Comparison of ENCODE assay signal across 12 cellular contexts in genomic region chr19:17296278-17296677, GRCh38. TPM values are rescaled to one million over a fixed set of nuclear protein-coding genes. Genes with fewer than 3 reads are reported as not detected.
DNase-seq lines count a peak whose midpoint lies in the region; ATAC-seq, FAIRE-seq and TF ChIP-seq lines count a peak whose summit lies in the region.
"Had no signal": no experiment of that assay in that cellular context is flagged by ENCODE, and none has a peak within 500 bp of the region (broad histone marks: within the 10 kb centered on the region; RNA-seq: fewer than 3 reads in every experiment).

No MANE protein-coding gene starts in this region.

- no peak for ATAC-seq in HG02642 (IDR thresholded peaks at IDR 0.05; ENCODE audit: poor library complexity, unreplicated experiment)
- no peak for ATAC-seq in Right ventricle myocardium superior (ENCODE audit: poor library complexity)
- ATAC-seq: stimulated activated naive B cell treated with anti-CD40 and anti-IgM and Interleukin-4, amounts not matched to agents 10 μg/mL and 1 μg/mL and 100 μg/mL, for 72 hours had no signal

- H3K27ac Mint-ChIP-seq in activated naive CD4-positive, alpha-beta T cell treated with anti-CD3 and anti-CD28 coated beads for 36 hours, result no peak overlapping the region
- H3K27ac Mint-ChIP-seq: stimulated activated naive B cell treated with anti-CD40 and anti-IgM and Interleukin-4, amounts not matched to agents 10 μg/mL and 1 μg/mL and 100 μg/mL, for 72 hours had no signal

- H3K9me3 Mint-ChIP-seq in activated naive CD4-positive, alpha-beta T cell treated with anti-CD3 and anti-CD28 coated beads for 36 hours, result no peaks in the 10 kb centered on the region
- H3K9me3 Mint-ChIP-seq: stimulated activated naive B cell treated with anti-CD40 and anti-IgM and Interleukin-4, amounts not matched to agents 10 μg/mL and 1 μg/mL and 100 μg/mL, for 72 hours had no signal

- no peaks in the 10 kb centered on the region for H3K27me3 Mint-ChIP-seq in activated naive CD4-positive, alpha-beta T cell treated with anti-CD3 and anti-CD28 coated beads for 36 hours (ENCODE audit: low read depth)
- H3K27me3 Mint-ChIP-seq: stimulated activated naive B cell treated with anti-CD40 and anti-IgM and Interleukin-4, amounts not matched to agents 10 μg/mL and 1 μg/mL and 100 μg/mL, for 72 hours had no signal

- no peak for FAIRE-seq in HTR-8/SVneo (lab: Jason Lieb, UNC)

- 0 out of 2 replicates have a peak overlapping the region, but pooled peaks have one; percentile 5 for H3K27ac ChIP-seq in VCaP
- H3K27ac ChIP-seq: cardiac muscle cell, SK-N-MC had no signal

- H3K4me1 Mint-ChIP-seq in activated naive CD4-positive, alpha-beta T cell treated with anti-CD3 and anti-CD28 coated beads for 36 hours (ENCODE audit: low read depth), result peaks cover 8% of the 10 kb centered on the region

- peaks cover 4% of the 10 kb centered on the region for H3K36me3 Mint-ChIP-seq in activated naive CD4-positive, alpha-beta T cell treated with anti-CD3 and anti-CD28 coated beads for 36 hours (ENCODE audit: low read depth)

- DNase-seq in COR-L47 (lab: John Stamatoyannopoulos, UW) (peak; percentile 9), HTR-8/SVneo (ENCODE audit: insufficient read length, low spot score) (peak; percentile 71), iris pigment epithelial cell (ENCODE audit: low read depth) (peak; percentile 67), DMS79 treated with DMSO at 0.1 percent for 48 hours (lab: John Stamatoyannopoulos, UW) (no peak), Right ventricle myocardium superior (no peak)
- DNase-seq in activated naive CD4-positive, alpha-beta T cell treated with anti-CD3 and anti-CD28 coated beads for 36 hours, result no peak
- DNase-seq: stimulated activated CD4-positive, alpha-beta T cell treated with anti-CD3 and anti-CD28 coated beads, Interleukin-12 subunit alpha, Interleukin-12 subunit beta, amount 100 ng/mL, for 4 hours; stimulated activated naive B cell treated with anti-CD40 and anti-IgM and Interleukin-4, amounts not matched to agents 10 μg/mL and 1 μg/mL and 100 μg/mL, for 72 hours had no signal

- TF ChIP-seq CTCF in VCaP (conservative IDR thresholded peaks at IDR 0.05), result peak; percentile 32; the same call in 1 of the 2 replicates

- H3K4me3 Mint-ChIP-seq in activated naive CD4-positive, alpha-beta T cell treated with anti-CD3 and anti-CD28 coated beads for 36 hours, result no peak overlapping the region
- H3K4me3 Mint-ChIP-seq: stimulated activated naive B cell treated with anti-CD40 and anti-IgM and Interleukin-4, amounts not matched to agents 10 μg/mL and 1 μg/mL and 100 μg/mL, for 72 hours had no signal

- intact Hi-C loops in activated naive CD4-positive, alpha-beta T cell treated with anti-CD3 and anti-CD28 coated beads for 36 hours (cut with micrococcal nuclease), result no loop called here
- intact Hi-C loops in Right ventricle myocardium superior (cut with DNase I), result loop anchor here (10.0 kb wide), 1 partner anchor 89 kb away; no protein-coding TSS in a partner anchor

- CTCF ChIA-PET in activated naive CD4-positive, alpha-beta T cell treated with anti-CD3 and anti-CD28 coated beads for 36 hours (lab: Charles Lee), result interaction anchor here (0.6 to 1.5 kb wide), 3 partner anchors 29 to 170 kb away, joined by 3 read pairs; partner anchors contain the start of gene BABAM1

RNA-seq across cellular contexts. Expression of gene ABHD8, which starts 6.9 kb away (rescaled TPM):
- 1 to 10 TPM; 4.1 to 4.4 TPM for total RNA-seq in activated naive CD4-positive, alpha-beta T cell treated with anti-CD3 and anti-CD28 coated beads for 36 hours
- total RNA-seq in Right ventricle myocardium superior, result 12.2 TPM

RNA-seq across cellular contexts. Expression of gene MRPL34, which starts 9.4 kb away (rescaled TPM):
- total RNA-seq in activated naive CD4-positive, alpha-beta T cell treated with anti-CD3 and anti-CD28 coated beads for 36 hours, result 10 to 100 TPM; 84.2 to 92.2 TPM
- 224 TPM for total RNA-seq in Right ventricle myocardium superior

RNA-seq across cellular contexts. Expression of gene DDA1, which starts 13.1 kb away (rescaled TPM):
- 10 to 100 TPM; 26.2 to 28.6 TPM for total RNA-seq in activated naive CD4-positive, alpha-beta T cell treated with anti-CD3 and anti-CD28 coated beads for 36 hours
- 27.4 TPM for total RNA-seq in Right ventricle myocardium superior

RNA-seq across cellular contexts. Expression of gene ANKLE1, which starts 14.6 kb away (rescaled TPM):
- 1 to 10 TPM; 8.6 to 8.8 TPM for total RNA-seq in activated naive CD4-positive, alpha-beta T cell treated with anti-CD3 and anti-CD28 coated beads for 36 hours
- total RNA-seq in Right ventricle myocardium superior, result 0.13 TPM

RNA-seq across cellular contexts. Expression of gene BABAM1, which starts 29.0 kb away (rescaled TPM):
- total RNA-seq in activated naive CD4-positive, alpha-beta T cell treated with anti-CD3 and anti-CD28 coated beads for 36 hours, result 100 to 1,000 TPM; 108 to 109 TPM
- 77.9 TPM for total RNA-seq in Right ventricle myocardium superior

Comparison
In these comparisons a context has a peak if more than half of its experiments do, and no peak if none do; other contexts are left out.
1. DNase-seq: peak in COR-L47 (single experiment), HTR-8/SVneo (single experiment) and iris pigment epithelial cell (single experiment); none in activated naive CD4-positive, alpha-beta T cell treated with anti-CD3 and anti-CD28 coated beads for 36 hours (single experiment), DMS79 treated with DMSO at 0.1 percent for 48 hours (single experiment) and Right ventricle myocardium superior (single experiment).